Comparison of ENCODE assay signal across 10 cellular contexts in the genomic region with DNA sequence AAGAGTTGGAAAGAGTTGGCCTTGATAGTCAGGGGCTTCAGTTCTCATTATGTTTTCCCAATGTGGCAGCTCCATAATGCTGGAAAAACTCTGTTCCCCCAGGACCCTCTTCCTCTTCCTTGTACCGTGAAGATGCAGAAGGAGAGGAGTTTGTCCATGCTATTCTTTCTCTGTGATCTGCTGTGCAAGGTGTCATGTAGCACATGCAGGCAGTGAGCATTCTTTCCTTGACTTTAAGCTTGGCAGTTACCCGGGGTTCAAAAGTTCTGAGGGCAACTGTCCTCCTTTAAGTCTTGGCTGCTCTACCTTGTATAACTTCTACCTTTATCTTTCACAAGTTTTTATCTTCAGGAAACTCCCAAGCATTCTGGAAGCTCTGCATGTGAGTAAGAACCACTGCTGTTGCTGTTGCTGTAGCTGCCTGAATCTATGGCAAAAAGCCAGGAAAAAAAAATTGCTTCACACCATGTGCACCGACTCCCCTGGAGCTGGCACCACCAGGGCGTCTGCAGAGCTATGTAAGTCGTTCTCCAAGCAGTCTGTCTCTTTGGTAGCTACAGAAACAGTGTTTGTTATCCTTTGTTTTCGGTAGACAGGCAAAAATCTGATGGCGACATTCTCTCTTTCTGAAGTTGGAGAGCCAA. TPM values are rescaled to one million over a fixed set of nuclear protein-coding genes. Genes with fewer than 3 reads are reported as not detected.
DNase-seq lines count a peak whose midpoint lies in the region; ATAC-seq and TF ChIP-seq lines count a peak whose summit lies in the region.
"Had no signal": no experiment of that assay in that cellular context is flagged by ENCODE, and none has a peak within 500 bp of the region (broad histone marks: within the 10 kb centered on the region; RNA-seq: fewer than 3 reads in every experiment).

No MANE protein-coding gene starts in this region.

- no peak overlapping the region for H2AFZ ChIP-seq in mesenchymal stem cell (ENCODE audit: low read depth, low read length)

- H3K18ac ChIP-seq in mesenchymal stem cell (ENCODE audit: low read depth in 1 of 2, low read length in 2 of 2), result no peak overlapping the region

- ATAC-seq in activated CD8-positive, alpha-beta T cell treated with anti-CD3 and anti-CD28 coated beads for 36 hours, result no peak

- CTCF ChIA-PET in AG04450 (lab: Charles Lee), result interaction anchor here (0.5 to 1.2 kb wide), 5 partner anchors 43 to 283 kb away, joined by 3 to 7 read pairs (median 3); a partner anchor contains a TSS
- CTCF ChIA-PET in activated CD8-positive, alpha-beta T cell treated with anti-CD3 and anti-CD28 coated beads for 36 hours (lab: Charles Lee), result no interaction called here

- peaks cover 27% of the 10 kb centered on the region for H3K36me3 Mint-ChIP-seq in activated naive CD8-positive, alpha-beta T cell treated with anti-CD3 and anti-CD28 coated beads for 36 hours
- peaks cover 11% of the 10 kb centered on the region for H3K36me3 Mint-ChIP-seq in activated CD8-positive, alpha-beta T cell treated with anti-CD3 and anti-CD28 coated beads for 36 hours (ENCODE audit: low read depth)

- no peak overlapping the region for H2BK12ac ChIP-seq in mesenchymal stem cell (ENCODE audit: low read length in 2 of 2)

- H2BK5ac ChIP-seq in mesenchymal stem cell (ENCODE audit: low read depth, low read length, poor library complexity, severe bottlenecking), result no peak overlapping the region

- H3K4me3 Mint-ChIP-seq in activated naive CD8-positive, alpha-beta T cell treated with anti-CD3 and anti-CD28 coated beads for 36 hours, result no peak overlapping the region
- H3K4me3 Mint-ChIP-seq in activated CD8-positive, alpha-beta T cell treated with anti-CD3 and anti-CD28 coated beads for 36 hours, result no peak overlapping the region
- H3K4me3 Mint-ChIP-seq: CD4-positive, alpha-beta T cell had no signal

- H3K4me1 ChIP-seq in mesenchymal stem cell (ENCODE audit: control insufficient read depth, insufficient read depth, low read depth, low read length), result peaks cover 2% of the 10 kb centered on the region

- H3K9me3 Mint-ChIP-seq in activated naive CD8-positive, alpha-beta T cell treated with anti-CD3 and anti-CD28 coated beads for 36 hours, result no peaks in the 10 kb centered on the region
- no peaks in the 10 kb centered on the region for H3K9me3 Mint-ChIP-seq in activated CD8-positive, alpha-beta T cell treated with anti-CD3 and anti-CD28 coated beads for 36 hours
- H3K9me3 Mint-ChIP-seq: CD4-positive, alpha-beta T cell had no signal

- DNase-seq in AG04450 (ENCODE audit: low read depth, low spot score) (peak; percentile 50), NCI-H1694 treated with DMSO at 0.1 percent for 48 hours (lab: John Stamatoyannopoulos, UW) (peak; percentile 58), epithelial cell of prostate (ENCODE audit: low read depth, low spot score) (peak; percentile 50), mesenchymal stem cell (peak; percentile 68), NCI-H774 (lab: John Stamatoyannopoulos, UW) (no peak)
- no peak for DNase-seq in stimulated activated CD4-positive, alpha-beta T cell treated with anti-CD3 and anti-CD28 coated beads, Interleukin-12 subunit alpha, Interleukin-12 subunit beta, amount 100 ng/mL, for 4 hours
- DNase-seq in activated naive CD8-positive, alpha-beta T cell treated with anti-CD3 and anti-CD28 coated beads for 36 hours, result no peak
- DNase-seq in activated CD8-positive, alpha-beta T cell treated with anti-CD3 and anti-CD28 coated beads for 36 hours, result no peak
- DNase-seq: amniotic stem cell; CD4-positive, alpha-beta T cell had no signal

- H2BK15ac ChIP-seq in mesenchymal stem cell (ENCODE audit: low read depth, poor library complexity, severe bottlenecking), result no peak overlapping the region

- H4K91ac ChIP-seq in mesenchymal stem cell (ENCODE audit: low read length), result no peak overlapping the region

- no peaks in the 10 kb centered on the region for H3K4me1 Mint-ChIP-seq in activated naive CD8-positive, alpha-beta T cell treated with anti-CD3 and anti-CD28 coated beads for 36 hours
- no peaks in the 10 kb centered on the region for H3K4me1 Mint-ChIP-seq in activated CD8-positive, alpha-beta T cell treated with anti-CD3 and anti-CD28 coated beads for 36 hours (ENCODE audit: low read depth)

- no peak overlapping the region for H3K4ac ChIP-seq in mesenchymal stem cell (ENCODE audit: low read depth in 1 of 2, low read length in 2 of 2)

- H3K23ac ChIP-seq in mesenchymal stem cell (ENCODE audit: low read length in 2 of 2), result no peak overlapping the region

- H3K9me3 ChIP-seq in AG04450 (ENCODE audit: control insufficient read depth, insufficient read depth, low read length) (no peaks in the 10 kb centered on the region), mesenchymal stem cell (ENCODE audit: control insufficient read depth, low read length) (no peaks in the 10 kb centered on the region)

- peaks cover 6 to 20% of the 10 kb centered on the region in 2 experiments for H3K36me3 ChIP-seq in mesenchymal stem cell (ENCODE audit: control insufficient read depth in 1 of 2, insufficient read depth in 2 of 2, low read depth in 1 of 2, low read length in 2 of 2)

- H2BK120ac ChIP-seq in mesenchymal stem cell (ENCODE audit: low read depth, low read length), result no peak overlapping the region

- POLR2A ChIA-PET in AG04450 (lab: Yijun Ruan, JAX), result interaction anchor here (0.5 to 1.3 kb wide), 3 partner anchors 43 to 74 kb away, joined by 3 to 6 read pairs (median 4); partner anchors contain the start of genes LRIG2 and SLC16A1
- POLR2A ChIA-PET in activated CD8-positive, alpha-beta T cell treated with anti-CD3 and anti-CD28 coated beads for 36 hours (lab: Charles Lee), result interaction anchor here (0.6 to 1.3 kb wide), 2 partner anchors 16 to 307 kb away, joined by 3 to 4 read pairs; no protein-coding TSS in a partner anchor

- no peak overlapping the region for H2AK5ac ChIP-seq in mesenchymal stem cell (ENCODE audit: low read length, severe bottlenecking)

- intact Hi-C loops in activated CD8-positive, alpha-beta T cell treated with anti-CD3 and anti-CD28 coated beads for 36 hours (cut with micrococcal nuclease), result no loop called here

- H3K9ac ChIP-seq in mesenchymal stem cell (ENCODE audit: low read length), result no peak overlapping the region

- no peak for TF ChIP-seq CTCF in AG04450 (IDR thresholded peaks at IDR 0.05; ENCODE audit: low read depth, low read length)
- no peak for TF ChIP-seq CTCF in activated CD8-positive, alpha-beta T cell treated with anti-CD3 and anti-CD28 coated beads for 36 hours (IDR thresholded peaks at IDR 0.05)

- 78% methylated on average over 7 of the region's 7 CpGs for WGBS in mesenchymal stem cell

- H3K27me3 ChIP-seq in AG04450 (ENCODE audit: control insufficient read depth, insufficient read depth, low read length) (no peaks in the 10 kb centered on the region), mesenchymal stem cell (ENCODE audit: control insufficient read depth in 1 of 2, insufficient read depth in 1 of 2, low read length in 2 of 2) (no peaks in the 10 kb centered on the region)

- H3K14ac ChIP-seq in mesenchymal stem cell (ENCODE audit: low read length in 2 of 2), result no peak overlapping the region

- H4K8ac ChIP-seq in mesenchymal stem cell (ENCODE audit: low read length), result no peak overlapping the region

- peak overlapping the region; percentile 25 for H3K4me2 ChIP-seq in mesenchymal stem cell (ENCODE audit: low read length, poor library complexity, severe bottlenecking)

- peaks cover 5% of the 10 kb centered on the region for H3K79me1 ChIP-seq in mesenchymal stem cell (replicated peaks; ENCODE audit: low read length, poor library complexity, severe bottlenecking)

- H3K4me3 ChIP-seq in AG04450 (ENCODE audit: low read depth, low read length) (no peak overlapping the region), mesenchymal stem cell (ENCODE audit: insufficient read depth in 1 of 2, low read depth in 1 of 2, low read length in 2 of 2) (no peak overlapping the region)

- H3K27ac Mint-ChIP-seq in activated naive CD8-positive, alpha-beta T cell treated with anti-CD3 and anti-CD28 coated beads for 36 hours, result no peak overlapping the region
- H3K27ac Mint-ChIP-seq in activated CD8-positive, alpha-beta T cell treated with anti-CD3 and anti-CD28 coated beads for 36 hours, result no peak overlapping the region
- H3K27ac Mint-ChIP-seq: CD4-positive, alpha-beta T cell had no signal

- no peaks in the 10 kb centered on the region for H3K27me3 Mint-ChIP-seq in activated naive CD8-positive, alpha-beta T cell treated with anti-CD3 and anti-CD28 coated beads for 36 hours
- H3K27me3 Mint-ChIP-seq in activated CD8-positive, alpha-beta T cell treated with anti-CD3 and anti-CD28 coated beads for 36 hours, result no peaks in the 10 kb centered on the region
- H3K27me3 Mint-ChIP-seq: CD4-positive, alpha-beta T cell had no signal

- H3K27ac ChIP-seq in AG04450 (ENCODE audit: low read depth, low read length), result no peak overlapping the region
- H3K27ac ChIP-seq in epithelial cell of prostate, result no peak overlapping the region
- peak overlapping the region; percentile 41 for H3K27ac ChIP-seq in mesenchymal stem cell (ENCODE audit: low read length, poor library complexity, severe bottlenecking)

RNA-seq across cellular contexts. Expression of gene SLC16A1, which starts 42.7 kb away (rescaled TPM):
- polyA plus RNA-seq in AG04450 (2011; rRNA removed), result 62.1 and 78.7 TPM in 2 replicates
- polyA minus RNA-seq in AG04450 (2011; rRNA and poly(A)+ RNA removed), result 116 and 136 TPM in 2 replicates
- polyA plus RNA-seq in mesenchymal stem cell (2013, experiment 1 of 2), result 35.0 TPM
- polyA plus RNA-seq in mesenchymal stem cell (2013, experiment 2 of 2), result 35.9 TPM
- 100 to 1,000 TPM in 1 of 2 experiments, 10 to 100 TPM in 1; 93.0 to 101 TPM for total RNA-seq in activated naive CD8-positive, alpha-beta T cell treated with anti-CD3 and anti-CD28 coated beads for 36 hours
- 10 to 100 TPM; 74.3 to 81.3 TPM for total RNA-seq in activated CD8-positive, alpha-beta T cell treated with anti-CD3 and anti-CD28 coated beads for 36 hours

Comparison
In these comparisons a context has a peak if more than half of its experiments do, and no peak if none do; other contexts are left out.
1. DNase-seq: peak in AG04450 (single experiment), NCI-H1694 treated with DMSO at 0.1 percent for 48 hours (single experiment), epithelial cell of prostate (single experiment) and mesenchymal stem cell (single experiment); none in stimulated activated CD4-positive, alpha-beta T cell treated with anti-CD3 and anti-CD28 coated beads, Interleukin-12 subunit alpha, Interleukin-12 subunit beta, amount 100 ng/mL, for 4 hours (single experiment), activated naive CD8-positive, alpha-beta T cell treated with anti-CD3 and anti-CD28 coated beads for 36 hours (single experiment), activated CD8-positive, alpha-beta T cell treated with anti-CD3 and anti-CD28 coated beads for 36 hours (single experiment) and NCI-H774 (single experiment).